In the genomic region with DNA sequence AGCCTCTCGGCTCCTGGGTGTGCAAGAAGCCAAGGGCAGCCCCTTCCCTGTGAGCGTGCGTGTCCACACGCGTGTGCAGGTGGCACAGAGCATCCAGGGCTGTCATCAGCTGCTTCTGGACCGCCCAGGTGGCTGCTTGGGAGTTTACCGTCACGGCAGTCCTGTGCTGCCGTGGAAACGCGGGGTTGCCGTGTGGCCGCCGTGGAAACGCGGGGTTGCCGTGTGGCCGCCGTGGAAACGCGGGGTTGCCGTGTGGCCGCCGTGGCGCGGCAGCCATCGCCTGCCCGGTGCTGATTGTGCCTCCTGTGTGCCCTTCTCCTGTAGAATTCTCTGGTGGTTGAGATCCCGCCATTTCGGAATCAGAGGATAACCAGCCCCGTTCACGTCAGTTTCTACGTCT, we compare ENCODE assay signal across 17 cellular contexts.
"Had no signal": no experiment of that assay in that cellular context is flagged by ENCODE, and none has a peak within 500 bp of the region (broad histone marks: within the 10 kb centered on the region; RNA-seq: fewer than 3 reads in every experiment).

No MANE protein-coding gene starts in this region.

- H3K4me3 Mint-ChIP-seq: activated naive CD4-positive, alpha-beta T cell treated with anti-CD3 and anti-CD28 coated beads, Interleukin-2, amount 50 U/mL, for 24 hours; activated T-cell treated with anti-CD3 and anti-CD28 coated beads, Interleukin-2, amount 50 U/mL, for 72 hours; neural crest cell had no signal

- H3K27ac Mint-ChIP-seq: activated naive CD4-positive, alpha-beta T cell treated with anti-CD3 and anti-CD28 coated beads, Interleukin-2, amount 50 U/mL, for 24 hours; progenitor cell of endocrine pancreas had no signal

- H3K4me3 ChIP-seq: gastrocnemius medialis, thoracic aorta, upper lobe of left lung had no signal

- H3K27me3 ChIP-seq: gastrocnemius medialis, upper lobe of left lung had no signal

- H3K27me3 Mint-ChIP-seq: activated naive CD4-positive, alpha-beta T cell treated with anti-CD3 and anti-CD28 coated beads, Interleukin-2, amount 50 U/mL, for 24 hours; progenitor cell of endocrine pancreas had no signal

- H3K27ac ChIP-seq: thoracic aorta, upper lobe of left lung had no signal

- ATAC-seq: activated T-cell treated with anti-CD3 and anti-CD28 coated beads, Interleukin-2, amount 50 U/mL, for 72 hours; gastrocnemius medialis; left lobe of liver had no signal

- H3K9me3 ChIP-seq: gastrocnemius medialis, thoracic aorta, upper lobe of left lung had no signal

- DNase-seq: activated CD4-positive, alpha-beta T cell treated with anti-CD3 and anti-CD28 coated beads, Interleukin-2, amount 50 U/mL, for 1 hour; activated CD4-positive, CD25-positive, alpha-beta regulatory T cell treated with anti-CD3 and anti-CD28 coated beads, Interleukin-2, amount 50 U/mL, for 72 hours; activated CD8-positive, alpha-beta memory T cell treated with anti-CD3 and anti-CD28 coated beads, Interleukin-2, amount 50 U/mL, for 4 hours; activated gamma-delta T cell; activated T-cell treated with anti-CD3 and anti-CD28 coated beads, Interleukin-2, amount 50 U/mL, for 72 hours; effector CD4-positive, alpha-beta T cell; gastrocnemius medialis; kidney; stimulated activated CD4-positive, alpha-beta T cell treated with anti-CD3 and anti-CD28 coated beads, Interleukin-2, amount 100 ng/mL, for 24 hours; T-helper 1 cell; T1000 had no signal
